In genomic region chr11:95242202-95242989, GRCh38 we compare ENCODE assay signal across 10 cellular contexts. TPM values are rescaled to one million over a fixed set of nuclear protein-coding genes. Genes with fewer than 3 reads are reported as not detected.
DNase-seq lines count a peak whose midpoint lies in the region; ATAC-seq and TF ChIP-seq lines count a peak whose summit lies in the region.
"Had no signal": no experiment of that assay in that cellular context is flagged by ENCODE, and none has a peak within 500 bp of the region (broad histone marks: within the 10 kb centered on the region; RNA-seq: fewer than 3 reads in every experiment).

No MANE protein-coding gene starts in this region.

- H3K27ac Mint-ChIP-seq in osteocyte (ENCODE audit: unreplicated experiment): peak overlapping the region; percentile 91
- H3K27ac Mint-ChIP-seq in T-helper 17 cell: no peak overlapping the region

- DNase-seq in NOMO-1 treated with DMSO at 0.1 percent for 48 hours (lab: John Stamatoyannopoulos, UW; ENCODE audit: unreplicated experiment) (peak; percentile 60), osteocyte (ENCODE audit: extremely low spot score, unreplicated experiment) (no peak), NCI-H1417 (lab: John Stamatoyannopoulos, UW) (no peak), T-helper 17 cell (no peak)
- no peak for DNase-seq in NK-92 treated with Interleukin-12 subunit alpha and Interleukin-12 subunit beta, amount 100 ng/mL, for 24 hours (lab: John Stamatoyannopoulos, UW)
- DNase-seq: DND-41, NCI-H774 had no signal

- no peak for TF ChIP-seq CTCF in osteocyte (IDR thresholded peaks at IDR 0.05)

- H3K4me3 Mint-ChIP-seq in osteocyte (ENCODE audit: unreplicated experiment) (no peak overlapping the region), T-helper 17 cell (no peak overlapping the region)

- H3K36me3 Mint-ChIP-seq in osteocyte (ENCODE audit: unreplicated experiment) (no peaks in the 10 kb centered on the region), T-helper 17 cell (ENCODE audit: low read depth) (peaks cover 2% of the 10 kb centered on the region)

- no peaks in the 10 kb centered on the region for H3K9me3 ChIP-seq in T-helper 17 cell (ENCODE audit: control insufficient read depth, low read length, poor library complexity, severe bottlenecking)

- H3K4me1 Mint-ChIP-seq in osteocyte (ENCODE audit: unreplicated experiment) (peaks cover 31% of the 10 kb centered on the region), T-helper 17 cell (peaks cover 7% of the 10 kb centered on the region)

- ATAC-seq in GM19025 (IDR thresholded peaks at IDR 0.05; ENCODE audit: low read depth, unreplicated experiment) (peak; percentile 63), HG02678 (IDR thresholded peaks at IDR 0.05; ENCODE audit: unreplicated experiment) (peak; percentile 75), GM21515 (IDR thresholded peaks at IDR 0.05; ENCODE audit: unreplicated experiment) (no peak), T-helper 17 cell (no peak)

- H3K27me3 Mint-ChIP-seq in osteocyte (ENCODE audit: unreplicated experiment) (no peaks in the 10 kb centered on the region), T-helper 17 cell (peaks cover 14% of the 10 kb centered on the region)

- no peaks in the 10 kb centered on the region for H3K9me3 Mint-ChIP-seq in osteocyte (ENCODE audit: unreplicated experiment)

RNA-seq across cellular contexts. Expression of gene SESN3, which starts 11.4 kb away (rescaled TPM):
- total RNA-seq in osteocyte (84.8 and 91.6 TPM in 2 replicates), T-helper 17 cell (10 to 100 TPM; 48.7 to 53.0 TPM)

Comparison
In these comparisons a context has a peak if more than half of its experiments do, and no peak if none do; other contexts are left out.
1. ATAC-seq: peak in GM19025 (single experiment) and HG02678 (single experiment); none in GM21515 (single experiment) and T-helper 17 cell (single experiment).